17 cellular contexts compared by ENCODE assay signal in genomic region chr7:17624379-17624778, GRCh38.
"Had no signal": no experiment of that assay in that cellular context is flagged by ENCODE, and none has a peak within 500 bp of the region (broad histone marks: within the 10 kb centered on the region; RNA-seq: fewer than 3 reads in every experiment).

No MANE protein-coding gene starts in this region.

- H3K27ac Mint-ChIP-seq: activated T-cell treated with anti-CD3 and anti-CD28 coated beads, Interleukin-2, amount 50 U/mL, for 72 hours; nephron; progenitor cell of endocrine pancreas; stimulated activated naive CD8-positive, alpha-beta T cell treated with anti-CD3 and anti-CD28 coated beads, Interleukin-15, amount 100 ng/mL, for 72 hours had no signal

- H3K4me3 Mint-ChIP-seq: activated T-cell treated with anti-CD3 and anti-CD28 coated beads, Interleukin-2, amount 50 U/mL, for 72 hours; nephron; stimulated activated naive CD8-positive, alpha-beta T cell treated with anti-CD3 and anti-CD28 coated beads, Interleukin-15, amount 100 ng/mL, for 72 hours had no signal

- H3K27me3 ChIP-seq: ascending aorta, right atrium auricular region, vagina had no signal

- H3K4me3 ChIP-seq: ascending aorta, right atrium auricular region, vagina had no signal

- H3K9me3 Mint-ChIP-seq: activated T-cell treated with anti-CD3 and anti-CD28 coated beads, Interleukin-2, amount 50 U/mL, for 72 hours; nephron; stimulated activated naive CD8-positive, alpha-beta T cell treated with anti-CD3 and anti-CD28 coated beads, Interleukin-15, amount 100 ng/mL, for 72 hours had no signal

- H3K27ac ChIP-seq: right atrium auricular region, vagina had no signal

- DNase-seq: activated CD4-positive, alpha-beta T cell treated with anti-CD3 and anti-CD28 coated beads for 1 hour; activated effector memory CD4-positive, alpha-beta T cell treated with anti-CD3 and anti-CD28 coated beads, Interleukin-2, amount 50 U/mL, for 16 hours; activated naive CD4-positive, alpha-beta T cell treated with anti-CD3 and anti-CD28 coated beads, Interleukin-2, amount 50 U/mL, for 16 hours; activated T-cell treated with anti-CD3 and anti-CD28 coated beads, Interleukin-2, amount 50 U/mL, for 72 hours; cerebellar nuclear complex; effector CD4-positive, alpha-beta T cell; stimulated activated CD4-positive, alpha-beta T cell treated with anti-CD3 and anti-CD28 coated beads, Interleukin-15, amount 100 ng/mL, for 24 hours; stimulated activated CD4-positive, alpha-beta T cell treated with anti-CD3 and anti-CD28 coated beads, Interleukin-2, amount 100 ng/mL, for 48 hours; stimulated activated naive CD8-positive, alpha-beta T cell treated with anti-CD3 and anti-CD28 coated beads, Interleukin-15, amount 100 ng/mL, for 72 hours; T-helper 2 cell; WERI-Rb-1 had no signal

- H3K4me1 Mint-ChIP-seq: nephron; stimulated activated naive CD8-positive, alpha-beta T cell treated with anti-CD3 and anti-CD28 coated beads, Interleukin-15, amount 100 ng/mL, for 72 hours had no signal

- H3K9me3 ChIP-seq: ascending aorta, right atrium auricular region, vagina had no signal

- H3K4me1 ChIP-seq: right atrium auricular region had no signal

- H3K36me3 ChIP-seq: ascending aorta, right atrium auricular region, vagina, WERI-Rb-1 had no signal

- ATAC-seq: esophagus mucosa; stimulated activated naive CD8-positive, alpha-beta T cell treated with anti-CD3 and anti-CD28 coated beads, Interleukin-15, amount 100 ng/mL, for 72 hours had no signal

- H3K27me3 Mint-ChIP-seq: progenitor cell of endocrine pancreas; stimulated activated naive CD8-positive, alpha-beta T cell treated with anti-CD3 and anti-CD28 coated beads, Interleukin-15, amount 100 ng/mL, for 72 hours had no signal
